34 cellular contexts compared by ENCODE assay signal in genomic region chr3:192758654-192759053, GRCh38. TPM values are rescaled to one million over a fixed set of nuclear protein-coding genes. Genes with fewer than 3 reads are reported as not detected.
"Had no signal": no experiment of that assay in that cellular context is flagged by ENCODE, and none has a peak within 500 bp of the region (broad histone marks: within the 10 kb centered on the region; RNA-seq: fewer than 3 reads in every experiment).

No MANE protein-coding gene starts in this region.

- DNase-seq: Karpas-422, Kasumi-1, KBM-7, KG1, MG63, MM.1S, MV-4-11, NCI-H1048, NCI-H1092, NCI-H1092 treated with DMSO at 0.1 percent for 48 hours, NCI-H1105, NCI-H1105 treated with DMSO at 0.1 percent for 48 hours, NCI-H1417, NCI-H1417 treated with DMSO at 0.1 percent for 48 hours, NCI-H1436, NCI-H1436 treated with DMSO at 0.1 percent for 48 hours, NCI-H146, NCI-H1694, NCI-H1694 treated with DMSO at 0.1 percent for 48 hours, NCI-H187, NCI-H187 treated with DMSO at 0.1 percent for 48 hours, NCI-H1930, NCI-H2029, NCI-H2029 treated with DMSO at 0.1 percent for 48 hours, NCI-H2081, NCI-H2081 treated with DMSO at 0.1 percent for 48 hours, NCI-H2107, NCI-H2171, NCI-H2227 treated with DMSO at 0.1 percent for 48 hours, NCI-H226, NCI-H345, NCI-H446, NCI-H446 treated with DMSO at 0.1 percent for 48 hours had no signal

RNA-seq across cellular contexts. Expression of gene FGF12, which starts 31.3 kb away (rescaled TPM):
- total RNA-seq: LHCN-M2 had no signal
